Comparison of ENCODE assay signal across 25 cellular contexts in the genomic region with DNA sequence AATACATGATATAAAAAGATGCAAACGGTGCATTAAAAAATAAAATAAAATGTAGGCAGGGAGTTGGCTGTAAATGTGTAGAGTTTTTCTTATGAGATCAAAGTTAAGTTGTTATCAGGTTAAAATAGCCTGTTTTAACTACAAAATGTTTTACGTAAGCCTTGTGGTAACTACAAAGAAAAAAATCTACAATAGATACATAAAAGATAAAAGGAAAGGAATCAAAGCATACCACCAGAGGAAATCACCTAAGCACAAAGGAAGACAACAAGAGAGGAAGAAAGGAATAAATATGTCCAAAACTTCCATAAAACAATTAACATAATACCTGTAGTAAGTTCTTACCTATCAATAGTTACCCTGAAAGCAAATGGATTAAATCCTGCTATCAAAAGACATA. TPM values are rescaled to one million over a fixed set of nuclear protein-coding genes. Genes with fewer than 3 reads are reported as not detected.
A peak's percentile ranks its signal among the peaks of the same experiment; 100 is the strongest.
DNase-seq lines count a peak whose midpoint lies in the region; ATAC-seq lines count a peak whose summit lies in the region.
"Had no signal": no experiment of that assay in that cellular context is flagged by ENCODE, and none has a peak within 500 bp of the region (broad histone marks: within the 10 kb centered on the region; RNA-seq: fewer than 3 reads in every experiment).

No MANE protein-coding gene starts in this region.

- H3K4me3 Mint-ChIP-seq in T-helper 1 cell treated with Interleukin-12 subunit alpha and Interleukin-12 subunit beta and Interleukin-4 antibody, amounts not matched to agents 30 μg/mL and 1 μg/mL, for 36 hours, result no peak overlapping the region
- H3K4me3 Mint-ChIP-seq in activated naive CD4-positive, alpha-beta T cell treated with anti-CD3 and anti-CD28 coated beads, Interleukin-2, amount 10 ng/mL, durations not matched to agents 7 days and 5 days, result peak overlapping the region; percentile 4
- peak overlapping the region; percentile 5 for H3K4me3 Mint-ChIP-seq in activated T-helper 17 cell treated with anti-CD3 and anti-CD28 coated beads, Interleukin-2, amount 50 U/mL, for 72 hours
- no peak overlapping the region for H3K4me3 Mint-ChIP-seq in effector memory CD8-positive, alpha-beta T cell
- H3K4me3 Mint-ChIP-seq: CD14-positive monocyte, GM23338, IgD-negative memory B cell had no signal

- peaks cover 36% of the 10 kb centered on the region for H3K36me3 Mint-ChIP-seq in T-helper 1 cell treated with Interleukin-12 subunit alpha and Interleukin-12 subunit beta and Interleukin-4 antibody, amounts not matched to agents 30 μg/mL and 1 μg/mL, for 36 hours (ENCODE audit: low read depth)
- H3K36me3 Mint-ChIP-seq in activated naive CD4-positive, alpha-beta T cell treated with anti-CD3 and anti-CD28 coated beads, Interleukin-2, amount 10 ng/mL, durations not matched to agents 7 days and 5 days, result peaks cover 53% of the 10 kb centered on the region
- peaks cover 36% of the 10 kb centered on the region for H3K36me3 Mint-ChIP-seq in activated T-helper 17 cell treated with anti-CD3 and anti-CD28 coated beads, Interleukin-2, amount 50 U/mL, for 72 hours (ENCODE audit: low read depth)
- no peaks in the 10 kb centered on the region for H3K36me3 Mint-ChIP-seq in effector memory CD8-positive, alpha-beta T cell (ENCODE audit: insufficient read depth)
- H3K36me3 Mint-ChIP-seq: CD14-positive monocyte, IgD-negative memory B cell had no signal

- no peak overlapping the region for H3K27ac ChIP-seq in substantia nigra (ENCODE audit: low read depth, low read length, poor library complexity, severe bottlenecking)
- H3K27ac ChIP-seq: 22Rv1, RWPE1 had no signal

- peak overlapping the region; percentile 21 for H3K27ac Mint-ChIP-seq in T-helper 1 cell treated with Interleukin-12 subunit alpha and Interleukin-12 subunit beta and Interleukin-4 antibody, amounts not matched to agents 30 μg/mL and 1 μg/mL, for 36 hours
- peak overlapping the region; percentile 83 for H3K27ac Mint-ChIP-seq in activated naive CD4-positive, alpha-beta T cell treated with anti-CD3 and anti-CD28 coated beads, Interleukin-2, amount 10 ng/mL, durations not matched to agents 7 days and 5 days
- peak overlapping the region; percentile 56 for H3K27ac Mint-ChIP-seq in activated T-helper 17 cell treated with anti-CD3 and anti-CD28 coated beads, Interleukin-2, amount 50 U/mL, for 72 hours
- H3K27ac Mint-ChIP-seq in effector memory CD8-positive, alpha-beta T cell, result no peak overlapping the region
- H3K27ac Mint-ChIP-seq: CD14-positive monocyte, GM23338, IgD-negative memory B cell had no signal

- CTCF ChIA-PET in activated naive CD4-positive, alpha-beta T cell treated with anti-CD3 and anti-CD28 coated beads, Interleukin-2, amount 10 ng/mL, durations not matched to agents 7 days and 5 days (lab: Charles Lee), result interaction anchor here (1.2 kb wide), 2 partner anchors 16 to 52 kb away, joined by 6 read pairs; no protein-coding TSS in a partner anchor

- H3K9me3 Mint-ChIP-seq in T-helper 1 cell treated with Interleukin-12 subunit alpha and Interleukin-12 subunit beta and Interleukin-4 antibody, amounts not matched to agents 30 μg/mL and 1 μg/mL, for 36 hours, result peaks cover 36% of the 10 kb centered on the region
- peaks cover 39% of the 10 kb centered on the region for H3K9me3 Mint-ChIP-seq in activated naive CD4-positive, alpha-beta T cell treated with anti-CD3 and anti-CD28 coated beads, Interleukin-2, amount 10 ng/mL, durations not matched to agents 7 days and 5 days
- peaks cover 19% of the 10 kb centered on the region for H3K9me3 Mint-ChIP-seq in activated T-helper 17 cell treated with anti-CD3 and anti-CD28 coated beads, Interleukin-2, amount 50 U/mL, for 72 hours
- H3K9me3 Mint-ChIP-seq in effector memory CD8-positive, alpha-beta T cell, result no peaks in the 10 kb centered on the region

- no peak for ATAC-seq in activated T-helper 17 cell treated with anti-CD3 and anti-CD28 coated beads, Interleukin-2, amount 50 U/mL, for 72 hours (replicated peaks)
- peak; percentile 80 for ATAC-seq in effector memory CD8-positive, alpha-beta T cell (replicated peaks)
- ATAC-seq: GM12878, GM23338, PC-3 had no signal

- DNase-seq in T-helper 1 cell (no peak), substantia nigra (lab: John Stamatoyannopoulos, UW) (no peak), kidney glomerular epithelial cell (lab: John Stamatoyannopoulos, UW) (no peak)
- no peak for DNase-seq in activated naive CD4-positive, alpha-beta T cell treated with anti-CD3 and anti-CD28 coated beads, Interleukin-2, amount 10 ng/mL, durations not matched to agents 7 days and 5 days
- DNase-seq in activated naive CD4-positive, alpha-beta T cell (lab: John Stamatoyannopoulos, UW), result no peak
- DNase-seq in effector memory CD8-positive, alpha-beta T cell, result no peak
- DNase-seq: Calu3, GF-D8, HCEC 1CT, Kasumi-1, MG63, NCI-H1048, NCI-H1436, NCI-H1930, NCI-H345, NCI-H524 treated with DMSO at 0.1 percent for 48 hours, PC-3 had no signal

- no peaks in the 10 kb centered on the region for H3K27me3 Mint-ChIP-seq in T-helper 1 cell treated with Interleukin-12 subunit alpha and Interleukin-12 subunit beta and Interleukin-4 antibody, amounts not matched to agents 30 μg/mL and 1 μg/mL, for 36 hours (ENCODE audit: low read depth)
- H3K27me3 Mint-ChIP-seq in activated naive CD4-positive, alpha-beta T cell treated with anti-CD3 and anti-CD28 coated beads, Interleukin-2, amount 10 ng/mL, durations not matched to agents 7 days and 5 days, result no peaks in the 10 kb centered on the region
- no peaks in the 10 kb centered on the region for H3K27me3 Mint-ChIP-seq in activated T-helper 17 cell treated with anti-CD3 and anti-CD28 coated beads, Interleukin-2, amount 50 U/mL, for 72 hours
- peaks cover 0 to 5% of the 10 kb centered on the region in 2 donors for H3K27me3 Mint-ChIP-seq in effector memory CD8-positive, alpha-beta T cell

- peaks cover 15% of the 10 kb centered on the region for H3K4me1 Mint-ChIP-seq in T-helper 1 cell treated with Interleukin-12 subunit alpha and Interleukin-12 subunit beta and Interleukin-4 antibody, amounts not matched to agents 30 μg/mL and 1 μg/mL, for 36 hours (ENCODE audit: low read depth)
- H3K4me1 Mint-ChIP-seq in activated naive CD4-positive, alpha-beta T cell treated with anti-CD3 and anti-CD28 coated beads, Interleukin-2, amount 10 ng/mL, durations not matched to agents 7 days and 5 days, result peaks cover 53% of the 10 kb centered on the region
- peaks cover 33% of the 10 kb centered on the region for H3K4me1 Mint-ChIP-seq in activated T-helper 17 cell treated with anti-CD3 and anti-CD28 coated beads, Interleukin-2, amount 50 U/mL, for 72 hours
- peaks cover 8 to 9% of the 10 kb centered on the region in 2 donors for H3K4me1 Mint-ChIP-seq in effector memory CD8-positive, alpha-beta T cell (ENCODE audit: low read depth in 2 of 2)
- H3K4me1 Mint-ChIP-seq: CD14-positive monocyte, GM23338, IgD-negative memory B cell had no signal

RNA-seq across cellular contexts. Expression of gene NELL2, which starts 12.2 kb away (rescaled TPM):
- total RNA-seq in activated T-helper 17 cell treated with anti-CD3 and anti-CD28 coated beads, Interleukin-2, amount 50 U/mL, for 72 hours, result 100 to 1,000 TPM in 1 of 2 donors, 10 to 100 TPM in 1; 12.8 to 106 TPM
- total RNA-seq: Calu3 had no signal

Comparison
In these comparisons a context has a peak if more than half of its experiments do, and no peak if none do; other contexts are left out.
1. H3K27ac Mint-ChIP-seq: peak in T-helper 1 cell treated with Interleukin-12 subunit alpha and Interleukin-12 subunit beta and Interleukin-4 antibody, amounts not matched to agents 30 μg/mL and 1 μg/mL, for 36 hours (single experiment), activated naive CD4-positive, alpha-beta T cell treated with anti-CD3 and anti-CD28 coated beads, Interleukin-2, amount 10 ng/mL, durations not matched to agents 7 days and 5 days (single experiment) and activated T-helper 17 cell treated with anti-CD3 and anti-CD28 coated beads, Interleukin-2, amount 50 U/mL, for 72 hours (single experiment); none in effector memory CD8-positive, alpha-beta T cell (0 of 2).
2. H3K4me3 Mint-ChIP-seq: peak in activated naive CD4-positive, alpha-beta T cell treated with anti-CD3 and anti-CD28 coated beads, Interleukin-2, amount 10 ng/mL, durations not matched to agents 7 days and 5 days (single experiment) and activated T-helper 17 cell treated with anti-CD3 and anti-CD28 coated beads, Interleukin-2, amount 50 U/mL, for 72 hours (single experiment); none in T-helper 1 cell treated with Interleukin-12 subunit alpha and Interleukin-12 subunit beta and Interleukin-4 antibody, amounts not matched to agents 30 μg/mL and 1 μg/mL, for 36 hours (single experiment) and effector memory CD8-positive, alpha-beta T cell (0 of 2).